Comparison of ENCODE assay signal across 2 cellular contexts in genomic region chr2:241722896-241723454, GRCh38.
TF ChIP-seq lines count a peak whose summit lies in the region.

No MANE protein-coding gene starts in this region.

TF ChIP-seq in HepG2, 621 proteins besides CTCF, POLR2A, EP300 and RAD21:
- TF ChIP-seq AGO2 (optimal IDR thresholded peaks at IDR 0.05; ENCODE audit: low read depth, low read length) (peak; percentile 46), HINFP (CRISPR knock-in tag; IDR thresholded peaks at IDR 0.05; ENCODE audit: low read depth) (no peak), MZF1 (CRISPR knock-in tag; IDR thresholded peaks at IDR 0.05; ENCODE audit: borderline replicate concordance) (no peak), ZNF639 (CRISPR knock-in tag; conservative IDR thresholded peaks at IDR 0.05) (no peak), ZNF335 (CRISPR knock-in tag; IDR thresholded peaks at IDR 0.05) (no peak)

TF ChIP-seq in PFSK-1, 5 proteins besides CTCF, POLR2A, EP300 and RAD21:
- TF ChIP-seq POLR2AphosphoS5 (IDR thresholded peaks at IDR 0.05; ENCODE audit: low read depth, low read length): 0 out of 2 replicates have a peak, but pooled peaks have one; percentile 7
- TF ChIP-seq REST (IDR thresholded peaks at IDR 0.05; ENCODE audit: insufficient read depth in 1 of 2, low read depth in 2 of 2, low read length in 2 of 2): no peak
